Comparison of ENCODE assay signal across 9 cellular contexts in genomic region chr14:51847489-51847796, GRCh38. TPM values are rescaled to one million over a fixed set of nuclear protein-coding genes. Genes with fewer than 3 reads are reported as not detected.
DNase-seq lines count a peak whose midpoint lies in the region; ATAC-seq and TF ChIP-seq lines count a peak whose summit lies in the region.
"Had no signal": no experiment of that assay in that cellular context is flagged by ENCODE, and none has a peak within 500 bp of the region (broad histone marks: within the 10 kb centered on the region; RNA-seq: fewer than 3 reads in every experiment).

No MANE protein-coding gene starts in this region.

- TF ChIP-seq CTCF in left ventricle myocardium inferior (IDR thresholded peaks at IDR 0.05; ENCODE audit: borderline replicate concordance): no peak

- H3K27me3 Mint-ChIP-seq in activated T-helper 17 cell treated with anti-CD3 and anti-CD28 coated beads, Interleukin-2, amount 50 U/mL, for 72 hours: no peaks in the 10 kb centered on the region
- H3K27me3 Mint-ChIP-seq in memory B cell: no peaks in the 10 kb centered on the region

- peaks cover 17% of the 10 kb centered on the region for H3K36me3 Mint-ChIP-seq in activated T-helper 17 cell treated with anti-CD3 and anti-CD28 coated beads, Interleukin-2, amount 50 U/mL, for 72 hours (ENCODE audit: low read depth)
- H3K36me3 Mint-ChIP-seq in memory B cell: no peaks in the 10 kb centered on the region

- H3K4me3 Mint-ChIP-seq in activated T-helper 17 cell treated with anti-CD3 and anti-CD28 coated beads, Interleukin-2, amount 50 U/mL, for 72 hours: peak overlapping the region; percentile 76
- H3K4me3 Mint-ChIP-seq in memory B cell: peak overlapping the region; percentile 78

- H3K9me3 ChIP-seq in left ventricle myocardium inferior (replicated peaks): no peaks in the 10 kb centered on the region
- H3K9me3 ChIP-seq in MG63: no peaks in the 10 kb centered on the region
- H3K9me3 ChIP-seq: left lung had no signal

- H3K4me3 ChIP-seq in left ventricle myocardium inferior (peak overlapping the region; percentile 47), MG63 (no peak overlapping the region)

- H3K27ac Mint-ChIP-seq in activated T-helper 17 cell treated with anti-CD3 and anti-CD28 coated beads, Interleukin-2, amount 50 U/mL, for 72 hours: peak overlapping the region; percentile 97
- H3K27ac Mint-ChIP-seq in memory B cell: peak overlapping the region; percentile 100

- H3K4me1 Mint-ChIP-seq in activated T-helper 17 cell treated with anti-CD3 and anti-CD28 coated beads, Interleukin-2, amount 50 U/mL, for 72 hours: peaks cover 50% of the 10 kb centered on the region
- H3K4me1 Mint-ChIP-seq in memory B cell: peaks cover 48% of the 10 kb centered on the region

- H3K36me3 ChIP-seq in left ventricle myocardium inferior: no peaks in the 10 kb centered on the region
- H3K36me3 ChIP-seq in MG63: no peaks in the 10 kb centered on the region
- H3K36me3 ChIP-seq: left lung had no signal

- intact Hi-C loops in left ventricle myocardium inferior (cut with micrococcal nuclease): no loop called here
- intact Hi-C loops in left ventricle myocardium superior (cut with micrococcal nuclease): no loop called here

- peaks cover 14% of the 10 kb centered on the region for H3K4me1 ChIP-seq in left ventricle myocardium inferior

- H3K27me3 ChIP-seq in left ventricle myocardium inferior (ENCODE audit: low read depth) (no peaks in the 10 kb centered on the region), MG63 (no peaks in the 10 kb centered on the region)
- H3K27me3 ChIP-seq: left lung had no signal

- ATAC-seq in left ventricle myocardium superior: no peak
- no peak for ATAC-seq in activated T-helper 17 cell treated with anti-CD3 and anti-CD28 coated beads, Interleukin-2, amount 50 U/mL, for 72 hours (replicated peaks)
- no peak for ATAC-seq in memory B cell (ENCODE audit: low read depth)

- DNase-seq in left ventricle myocardium inferior (no peak), left ventricle myocardium superior (no peak), memory B cell (ENCODE audit: low spot score in 2 of 2) (no peak), MG63 (no peak), activated gamma-delta T cell treated with Interleukin-2 at 50 U/mL for 16 hours (no peak), COR-L47 (lab: John Stamatoyannopoulos, UW) (no peak), Kasumi-1 (lab: John Stamatoyannopoulos, UW) (no peak)

- peak overlapping the region; percentile 54 for H3K27ac ChIP-seq in left ventricle myocardium inferior (replicated peaks)

- H3K9me3 Mint-ChIP-seq in activated T-helper 17 cell treated with anti-CD3 and anti-CD28 coated beads, Interleukin-2, amount 50 U/mL, for 72 hours: peaks cover 12% of the 10 kb centered on the region
- H3K9me3 Mint-ChIP-seq in memory B cell: no peaks in the 10 kb centered on the region

RNA-seq across cellular contexts. Expression of gene GNG2, which starts 13.0 kb away (rescaled TPM):
- 6.7 TPM for total RNA-seq in left ventricle myocardium inferior
- total RNA-seq in left ventricle myocardium superior: 10.3 TPM
- total RNA-seq in activated T-helper 17 cell treated with anti-CD3 and anti-CD28 coated beads, Interleukin-2, amount 50 U/mL, for 72 hours: 100 to 1,000 TPM in 1 of 2 donors, 10 to 100 TPM in 1; 99.1 to 132 TPM
- 5.4 and 6.9 TPM in 2 replicates for total RNA-seq in MG63 (2014; rRNA removed; shearing (Covaris generic); ENCODE audit: low replicate concordance)
